1 cellular context compared by ENCODE assay signal in genomic region chr10:26215534-26215922, GRCh38.
TF ChIP-seq lines count a peak whose summit lies in the region.

No MANE protein-coding gene starts in this region.

TF ChIP-seq in WTC11, 78 proteins besides CTCF, POLR2A, EP300 and RAD21 (continued from another document):
- TF ChIP-seq SMAD4 (CRISPR knock-in tag; IDR thresholded peaks at IDR 0.05) (no peak), ZNF396 (CRISPR knock-in tag; IDR thresholded peaks at IDR 0.05; ENCODE audit: borderline replicate concordance) (no peak), ARID4B (CRISPR knock-in tag; IDR thresholded peaks at IDR 0.05; ENCODE audit: borderline replicate concordance) (no peak), GTF2I (CRISPR knock-in tag; conservative IDR thresholded peaks at IDR 0.05) (no peak), ELF4 (CRISPR knock-in tag; IDR thresholded peaks at IDR 0.05; ENCODE audit: low read depth) (no peak), NR2C2 (CRISPR knock-in tag; IDR thresholded peaks at IDR 0.05) (no peak), ATF6 (CRISPR knock-in tag; IDR thresholded peaks at IDR 0.05) (no peak), EMX1 (CRISPR knock-in tag; IDR thresholded peaks at IDR 0.05) (no peak), ZNF671 (CRISPR knock-in tag; IDR thresholded peaks at IDR 0.05) (no peak)
